In genomic region chr12:6272300-6273208, GRCh38 we compare ENCODE assay signal across 12 cellular contexts. TPM values are rescaled to one million over a fixed set of nuclear protein-coding genes. Genes with fewer than 3 reads are reported as not detected.
DNase-seq lines count a peak whose midpoint lies in the region; ATAC-seq, FAIRE-seq and TF ChIP-seq lines count a peak whose summit lies in the region.
"Had no signal": no experiment of that assay in that cellular context is flagged by ENCODE, and none has a peak within 500 bp of the region (broad histone marks: within the 10 kb centered on the region; RNA-seq: fewer than 3 reads in every experiment).

No MANE protein-coding gene starts in this region.

- peak; percentile 45 for DNase-seq in GM12891 (ENCODE audit: insufficient read length, low spot score)
- DNase-seq in HT1080 (ENCODE audit: low read depth): peak; percentile 59
- peak; percentile 32 for DNase-seq in chondrocyte (ENCODE audit: low spot score)
- peak; percentile 35 for DNase-seq in posterior vena cava (ENCODE audit: low spot score)
- DNase-seq in stimulated activated CD4-positive, alpha-beta T cell treated with anti-CD3 and anti-CD28 coated beads, Interleukin-4, amount 100 ng/mL, for 4 hours: no peak
- DNase-seq in Kasumi-1 (lab: John Stamatoyannopoulos, UW): no peak
- DNase-seq in effector memory CD4-positive, alpha-beta T cell: no peak
- DNase-seq: activated CD8-positive, alpha-beta memory T cell treated with anti-CD3 and anti-CD28 coated beads, Interleukin-2, amount 50 U/mL, for 4 hours; KG1; tibial artery had no signal

- no peaks in the 10 kb centered on the region for H3K36me3 ChIP-seq in effector memory CD4-positive, alpha-beta T cell (ENCODE audit: control insufficient read depth, insufficient read depth, low read length)
- H3K36me3 ChIP-seq: tibial artery had no signal

- H3K36me3 Mint-ChIP-seq in chondrocyte (ENCODE audit: low read depth): no peaks in the 10 kb centered on the region

- intact Hi-C loops in posterior vena cava (cut with DNase I): loop anchor here in 1 of 2 donors (5.0 kb wide), 1 partner anchor 400 kb away; no protein-coding TSS in a partner anchor

- no peaks in the 10 kb centered on the region for H3K9me3 ChIP-seq in effector memory CD4-positive, alpha-beta T cell (ENCODE audit: control insufficient read depth, low read length)
- H3K9me3 ChIP-seq: tibial artery had no signal

- H3K27ac ChIP-seq in effector memory CD4-positive, alpha-beta T cell (ENCODE audit: insufficient read depth, low read length, poor library complexity, severe bottlenecking): no peak overlapping the region
- H3K27ac ChIP-seq: tibial artery had no signal

- no peaks in the 10 kb centered on the region for H3K27me3 Mint-ChIP-seq in chondrocyte (ENCODE audit: low read depth)

- H3K9me3 Mint-ChIP-seq in chondrocyte (ENCODE audit: low read depth): no peaks in the 10 kb centered on the region

- no peak overlapping the region for H3K4me3 ChIP-seq in effector memory CD4-positive, alpha-beta T cell (ENCODE audit: insufficient read depth, low read depth, low read length, poor library complexity, severe bottlenecking)
- H3K4me3 ChIP-seq: tibial artery had no signal

- no peak for ATAC-seq in GM21717 (IDR thresholded peaks at IDR 0.05; ENCODE audit: unreplicated experiment)

- no peaks in the 10 kb centered on the region for H3K4me1 ChIP-seq in effector memory CD4-positive, alpha-beta T cell (ENCODE audit: control insufficient read depth, insufficient read depth, low read length, poor library complexity, severe bottlenecking)

- H3K4me1 Mint-ChIP-seq in chondrocyte (ENCODE audit: low read depth): peaks cover 4% of the 10 kb centered on the region

- no peak for TF ChIP-seq POLR2A in GM12891 (IDR thresholded peaks at IDR 0.05; ENCODE audit: low read depth, low read length)

- no peak overlapping the region for H3K27ac Mint-ChIP-seq in chondrocyte (ENCODE audit: unreplicated experiment)

- H3K4me3 Mint-ChIP-seq in chondrocyte (ENCODE audit: unreplicated experiment): no peak overlapping the region

- FAIRE-seq in GM12891 (lab: Jason Lieb, UNC): peak; percentile 79

- no peak for TF ChIP-seq CTCF in chondrocyte (IDR thresholded peaks at IDR 0.05)

- H3K27me3 ChIP-seq in effector memory CD4-positive, alpha-beta T cell (replicated peaks; ENCODE audit: control insufficient read depth, insufficient read depth, low read length, poor library complexity, severe bottlenecking): no peaks in the 10 kb centered on the region
- H3K27me3 ChIP-seq: tibial artery had no signal

TF ChIP-seq in GM12891, 5 proteins besides CTCF, POLR2A, EP300 and RAD21:
- no peak for TF ChIP-seq TAF1 (IDR thresholded peaks at IDR 0.05; ENCODE audit: low read depth, low read length)
- TF ChIP-seq POLR2AphosphoS5 (IDR thresholded peaks at IDR 0.05; ENCODE audit: low read depth, low read length): no peak
- no peak for TF ChIP-seq PAX5 (IDR thresholded peaks at IDR 0.05; ENCODE audit: insufficient read depth, low read length, severe bottlenecking)
- no peak for TF ChIP-seq POU2F2 (IDR thresholded peaks at IDR 0.05; ENCODE audit: low read depth, low read length)
- no peak for TF ChIP-seq SPI1 (IDR thresholded peaks at IDR 0.05; ENCODE audit: low read depth, low read length)

RNA-seq across cellular contexts. Expression of gene PLEKHG6, which starts 37.9 kb away (rescaled TPM):
- polyA plus RNA-seq in GM12891 (2012; ENCODE audit: low read depth, missing spikeins): 3.2 TPM
- total RNA-seq in HT1080 (2014; rRNA removed; shearing (Covaris generic)): 0.07 TPM in 1 of 2 replicates, not detected in the other
- not detected in 2 replicates for polyA plus RNA-seq in HT1080 (2015; cell fraction: cytosol; rRNA removed)
- not detected in 2 replicates for polyA plus RNA-seq in HT1080 (2015; cell fraction: nucleus; rRNA removed)
- 0.21 to 0.35 TPM in 2 of 3 replicates, not detected in the other for total RNA-seq in chondrocyte
- under 1 TPM in 1 of 2 donors, not detected in 1; 0.51 TPM for total RNA-seq in posterior vena cava
- total RNA-seq: dermis microvascular lymphatic vessel endothelial cell had no signal

Comparison
In these comparisons a context has a peak if more than half of its experiments do, and no peak if none do; other contexts are left out.
1. DNase-seq: peak in GM12891 (single experiment), HT1080 (single experiment), chondrocyte (single experiment) and posterior vena cava (single experiment); none in stimulated activated CD4-positive, alpha-beta T cell treated with anti-CD3 and anti-CD28 coated beads, Interleukin-4, amount 100 ng/mL, for 4 hours (0 of 2), Kasumi-1 (0 of 2) and effector memory CD4-positive, alpha-beta T cell (0 of 3).